25 cellular contexts compared by ENCODE assay signal in genomic region chr17:79243603-79243990, GRCh38.
"Had no signal": no experiment of that assay in that cellular context is flagged by ENCODE, and none has a peak within 500 bp of the region (broad histone marks: within the 10 kb centered on the region; RNA-seq: fewer than 3 reads in every experiment).

No MANE protein-coding gene starts in this region.

- DNase-seq: heart right ventricle; islet precursor cell; left ventricle myocardium inferior; midbrain; naive thymus-derived CD4-positive, alpha-beta T cell; retina; spleen; stimulated activated CD4-positive, alpha-beta T cell treated with anti-CD3 and anti-CD28 coated beads, Interleukin-4, amount 100 ng/mL, for 24 hours; tibial artery; trophoblast cell; upper lobe of right lung had no signal

- H3K36me3 Mint-ChIP-seq: naive thymus-derived CD4-positive, alpha-beta T cell; natural killer cell treated with Interleukin-12 subunit alpha and Interleukin-12 subunit beta and Interleukin-15 and Interleukin-18, amount 100 ng/mL, for 72 hours; stimulated activated effector memory CD8-positive, alpha-beta T cell treated with anti-CD3 and anti-CD28 coated beads, Interleukin-12 subunit alpha, Interleukin-12 subunit beta, amount 100 ng/mL, for 72 hours had no signal

- H3K27ac ChIP-seq: heart right ventricle, hepatocyte, left ventricle myocardium inferior, pancreas, skin epidermis, spleen, suprapubic skin, thoracic aorta, tibial artery, upper lobe of right lung had no signal

- H3K4me3 ChIP-seq: heart right ventricle, hepatocyte, left ventricle myocardium inferior, lung, mucosa of descending colon, pancreas, skin epidermis, spleen, suprapubic skin, thoracic aorta, tibial artery, upper lobe of right lung had no signal

- H3K4me1 ChIP-seq: heart right ventricle, left ventricle myocardium inferior, pancreas, spleen, suprapubic skin, tibial artery, upper lobe of right lung had no signal

- H3K4me2 ChIP-seq: hepatocyte had no signal

- H3K27ac Mint-ChIP-seq: naive thymus-derived CD4-positive, alpha-beta T cell; natural killer cell treated with Interleukin-12 subunit alpha and Interleukin-12 subunit beta and Interleukin-15 and Interleukin-18, amount 100 ng/mL, for 72 hours; progenitor cell of endocrine pancreas; stimulated activated effector memory CD8-positive, alpha-beta T cell treated with anti-CD3 and anti-CD28 coated beads, Interleukin-12 subunit alpha, Interleukin-12 subunit beta, amount 100 ng/mL, for 72 hours; stimulated activated naive CD8-positive, alpha-beta T cell treated with anti-CD3 and anti-CD28 coated beads, Interleukin-15, Interleukin-2, amounts not matched to agents 100 ng/mL and 50 ng/mL, for 24 hours had no signal

- H3K27me3 Mint-ChIP-seq: natural killer cell treated with Interleukin-12 subunit alpha and Interleukin-12 subunit beta and Interleukin-15 and Interleukin-18, amount 100 ng/mL, for 72 hours had no signal

- H3K9me3 ChIP-seq: mucosa of descending colon, pancreas, spleen, suprapubic skin, thoracic aorta, upper lobe of right lung had no signal

- H3K79me2 ChIP-seq: hepatocyte had no signal

- H3K27me3 ChIP-seq: pancreas, upper lobe of right lung had no signal

- ATAC-seq: heart right ventricle; mucosa of descending colon; naive thymus-derived CD4-positive, alpha-beta T cell; natural killer cell treated with Interleukin-12 subunit alpha and Interleukin-12 subunit beta and Interleukin-15 and Interleukin-18, amount 100 ng/mL, for 72 hours; pancreas; right cardiac atrium; sciatic nerve; stimulated activated effector memory CD8-positive, alpha-beta T cell treated with anti-CD3 and anti-CD28 coated beads, Interleukin-12 subunit alpha, Interleukin-12 subunit beta, amount 100 ng/mL, for 72 hours; upper lobe of right lung had no signal

- H3K36me3 ChIP-seq: heart right ventricle, left ventricle myocardium inferior, pancreas, spleen, suprapubic skin, thoracic aorta, tibial artery, upper lobe of right lung had no signal

- H3K9me3 Mint-ChIP-seq: natural killer cell treated with Interleukin-12 subunit alpha and Interleukin-12 subunit beta and Interleukin-15 and Interleukin-18, amount 100 ng/mL, for 72 hours; stimulated activated effector memory CD8-positive, alpha-beta T cell treated with anti-CD3 and anti-CD28 coated beads, Interleukin-12 subunit alpha, Interleukin-12 subunit beta, amount 100 ng/mL, for 72 hours; stimulated activated naive CD8-positive, alpha-beta T cell treated with anti-CD3 and anti-CD28 coated beads, Interleukin-15, Interleukin-2, amounts not matched to agents 100 ng/mL and 50 ng/mL, for 24 hours had no signal

- H3K4me1 Mint-ChIP-seq: naive thymus-derived CD4-positive, alpha-beta T cell; stimulated activated effector memory CD8-positive, alpha-beta T cell treated with anti-CD3 and anti-CD28 coated beads, Interleukin-12 subunit alpha, Interleukin-12 subunit beta, amount 100 ng/mL, for 72 hours had no signal

- FAIRE-seq: pancreas, urothelium cell line had no signal

- H2AFZ ChIP-seq: hepatocyte had no signal

- H3K4me3 Mint-ChIP-seq: naive thymus-derived CD4-positive, alpha-beta T cell; natural killer cell treated with Interleukin-12 subunit alpha and Interleukin-12 subunit beta and Interleukin-15 and Interleukin-18, amount 100 ng/mL, for 72 hours; stimulated activated effector memory CD8-positive, alpha-beta T cell treated with anti-CD3 and anti-CD28 coated beads, Interleukin-12 subunit alpha, Interleukin-12 subunit beta, amount 100 ng/mL, for 72 hours; stimulated activated naive CD8-positive, alpha-beta T cell treated with anti-CD3 and anti-CD28 coated beads, Interleukin-15, Interleukin-2, amounts not matched to agents 100 ng/mL and 50 ng/mL, for 24 hours had no signal
